8 cellular contexts compared by ENCODE assay signal in genomic region chr17:20073056-20073979, GRCh38.
DNase-seq lines count a peak whose midpoint lies in the region; ATAC-seq, FAIRE-seq and TF ChIP-seq lines count a peak whose summit lies in the region.

No MANE protein-coding gene starts in this region.

- H2BK20ac ChIP-seq in H9 (ENCODE audit: low read depth, low read length, poor library complexity, severe bottlenecking) = no peak overlapping the region

- no peak overlapping the region for H2AK5ac ChIP-seq in H9 (ENCODE audit: insufficient read length, low read length)

- no peaks in the 10 kb centered on the region for H3K27me3 Mint-ChIP-seq in activated T-helper 17 cell treated with anti-CD3 and anti-CD28 coated beads, Interleukin-2, amount 50 U/mL, for 72 hours
- peaks cover 0 to 4% of the 10 kb centered on the region in 2 donors for H3K27me3 Mint-ChIP-seq in stimulated activated naive B cell treated with anti-CD40 and anti-IgM and Interleukin-4, amounts not matched to agents 10 μg/mL and 1 μg/mL and 100 μg/mL, for 72 hours
- no peaks in the 10 kb centered on the region for H3K27me3 Mint-ChIP-seq in H9 (ENCODE audit: low read depth)

- no peaks in the 10 kb centered on the region for H3K79me1 ChIP-seq in H9 (ENCODE audit: insufficient read depth, low read depth, low read length, poor library complexity, severe bottlenecking)

- no peaks in the 10 kb centered on the region for H3K9me3 ChIP-seq in H9 (ENCODE audit: control insufficient read depth, low read depth, low read length)

- H3K4ac ChIP-seq in H9 (ENCODE audit: low read depth, low read length) = no peak overlapping the region

- H3K27me3 ChIP-seq in H9 (ENCODE audit: insufficient read depth, low read length) = no peaks in the 10 kb centered on the region

- no peak for TF ChIP-seq CTCF in H9 (conservative IDR thresholded peaks at IDR 0.05)

- H3K36me3 Mint-ChIP-seq in activated T-helper 17 cell treated with anti-CD3 and anti-CD28 coated beads, Interleukin-2, amount 50 U/mL, for 72 hours (ENCODE audit: low read depth) = no peaks in the 10 kb centered on the region
- H3K36me3 Mint-ChIP-seq in stimulated activated naive B cell treated with anti-CD40 and anti-IgM and Interleukin-4, amounts not matched to agents 10 μg/mL and 1 μg/mL and 100 μg/mL, for 72 hours = no peaks in the 10 kb centered on the region
- no peaks in the 10 kb centered on the region for H3K36me3 Mint-ChIP-seq in H9 (ENCODE audit: insufficient read depth in 1 of 3, low read depth in 3 of 3)

- FAIRE-seq in GM18507 (lab: Jason Lieb, UNC) = peak; percentile 76

- DNase-seq in GM18507 (ENCODE audit: extremely low spot score, insufficient read length, low read depth) (no peak), Kasumi-1 (lab: John Stamatoyannopoulos, UW) (peak; percentile 70 to 77), iris pigment epithelial cell (ENCODE audit: low read depth) (peak; percentile 49), H9 (no peak), NCI-H2029 treated with DMSO at 0.1 percent for 48 hours (lab: John Stamatoyannopoulos, UW) (no peak)
- DNase-seq in stimulated activated naive B cell treated with anti-CD40 and anti-IgM and Interleukin-4, amounts not matched to agents 10 μg/mL and 1 μg/mL and 100 μg/mL, for 72 hours = no peak

- peak overlapping the region; percentile 9 for H3K27ac Mint-ChIP-seq in activated T-helper 17 cell treated with anti-CD3 and anti-CD28 coated beads, Interleukin-2, amount 50 U/mL, for 72 hours
- peak overlapping the region; percentile 31 for H3K27ac Mint-ChIP-seq in stimulated activated naive B cell treated with anti-CD40 and anti-IgM and Interleukin-4, amounts not matched to agents 10 μg/mL and 1 μg/mL and 100 μg/mL, for 72 hours
- no peak overlapping the region for H3K27ac Mint-ChIP-seq in H9

- no peak overlapping the region for H2BK12ac ChIP-seq in H9 (ENCODE audit: insufficient read length, low read depth, low read length)

- peaks cover 5% of the 10 kb centered on the region; the same call in 1 of the 2 replicates for H3K4me1 ChIP-seq in H9 (ENCODE audit: insufficient read depth, low read length)

- H2AFZ ChIP-seq in H9 (ENCODE audit: low read length) = no peak overlapping the region

- H3K4me2 ChIP-seq in H9 (ENCODE audit: insufficient read depth, insufficient read length, low read length) = no peak overlapping the region

- H2BK120ac ChIP-seq in H9 (ENCODE audit: low read depth, low read length, poor library complexity, severe bottlenecking) = no peak overlapping the region

- no peak overlapping the region for H4K8ac ChIP-seq in H9 (replicated peaks; ENCODE audit: insufficient read length, low read depth, low read length)

- no peaks in the 10 kb centered on the region for H3K23me2 ChIP-seq in H9 (ENCODE audit: insufficient read length, low read depth, low read length, poor library complexity, severe bottlenecking)

- H2BK5ac ChIP-seq in H9 (ENCODE audit: insufficient read length, low read length) = no peak overlapping the region

- H4K91ac ChIP-seq in H9 (ENCODE audit: insufficient read length, low read depth, low read length) = no peak overlapping the region

- H3K4me3 Mint-ChIP-seq in activated T-helper 17 cell treated with anti-CD3 and anti-CD28 coated beads, Interleukin-2, amount 50 U/mL, for 72 hours = peak overlapping the region; percentile 67
- H3K4me3 Mint-ChIP-seq in stimulated activated naive B cell treated with anti-CD40 and anti-IgM and Interleukin-4, amounts not matched to agents 10 μg/mL and 1 μg/mL and 100 μg/mL, for 72 hours = peak overlapping the region; percentile 67 to 80
- no peak overlapping the region for H3K4me3 Mint-ChIP-seq in H9

- no peak overlapping the region for H4K5ac ChIP-seq in H9 (ENCODE audit: insufficient read length, low read depth, low read length)

- no peak overlapping the region for H3K56ac ChIP-seq in H9 (ENCODE audit: insufficient read length, low read depth, low read length)

- no peak overlapping the region for H2BK15ac ChIP-seq in H9 (ENCODE audit: low read depth, low read length)

- no peak overlapping the region for H3K27ac ChIP-seq in H9 (ENCODE audit: insufficient read length, low read depth, low read length)

- H3K14ac ChIP-seq in H9 (ENCODE audit: insufficient read depth, low read length) = no peak overlapping the region

- no peak overlapping the region for H3T11ph ChIP-seq in H9 (ENCODE audit: low read length)

- WGBS in H9 (ENCODE audit: extremely low coverage, insufficient read length, low lambda C conversion rate) = no CpG with 5 or more reads among the region's 14 CpGs

- H3K23ac ChIP-seq in H9 (ENCODE audit: insufficient read length, low read depth, low read length) = no peak overlapping the region

- H3K18ac ChIP-seq in H9 (ENCODE audit: insufficient read length, low read depth, low read length) = no peak overlapping the region

- H3K9me3 Mint-ChIP-seq in activated T-helper 17 cell treated with anti-CD3 and anti-CD28 coated beads, Interleukin-2, amount 50 U/mL, for 72 hours = no peaks in the 10 kb centered on the region
- no peaks in the 10 kb centered on the region for H3K9me3 Mint-ChIP-seq in stimulated activated naive B cell treated with anti-CD40 and anti-IgM and Interleukin-4, amounts not matched to agents 10 μg/mL and 1 μg/mL and 100 μg/mL, for 72 hours
- no peaks in the 10 kb centered on the region for H3K9me3 Mint-ChIP-seq in H9

- no peak overlapping the region for H3K9ac ChIP-seq in H9 (ENCODE audit: extremely low read depth, insufficient read length, low read length)

- peaks cover 14% of the 10 kb centered on the region for H3K4me1 Mint-ChIP-seq in activated T-helper 17 cell treated with anti-CD3 and anti-CD28 coated beads, Interleukin-2, amount 50 U/mL, for 72 hours
- H3K4me1 Mint-ChIP-seq in stimulated activated naive B cell treated with anti-CD40 and anti-IgM and Interleukin-4, amounts not matched to agents 10 μg/mL and 1 μg/mL and 100 μg/mL, for 72 hours = peaks cover 17 to 31% of the 10 kb centered on the region in 2 donors
- peaks cover 11 to 12% of the 10 kb centered on the region in 2 experiments for H3K4me1 Mint-ChIP-seq in H9

- ATAC-seq in activated T-helper 17 cell treated with anti-CD3 and anti-CD28 coated beads, Interleukin-2, amount 50 U/mL, for 72 hours (replicated peaks) = peak; percentile 72
- peak; percentile 65 to 67 for ATAC-seq in stimulated activated naive B cell treated with anti-CD40 and anti-IgM and Interleukin-4, amounts not matched to agents 10 μg/mL and 1 μg/mL and 100 μg/mL, for 72 hours (replicated peaks)
- ATAC-seq in GM21367 (IDR thresholded peaks at IDR 0.05; ENCODE audit: unreplicated experiment) = no peak

- H3K79me2 ChIP-seq in H9 (ENCODE audit: insufficient read depth, low read length) = no peaks in the 10 kb centered on the region

- H4K20me1 ChIP-seq in H9 (ENCODE audit: control insufficient read depth, insufficient read depth, insufficient read length) = no peaks in the 10 kb centered on the region

Comparison
In these comparisons a context has a peak if more than half of its experiments do, and no peak if none do; other contexts are left out.
1. DNase-seq: peak in Kasumi-1 (2 of 2) and iris pigment epithelial cell (single experiment); none in GM18507 (single experiment), stimulated activated naive B cell treated with anti-CD40 and anti-IgM and Interleukin-4, amounts not matched to agents 10 μg/mL and 1 μg/mL and 100 μg/mL, for 72 hours (single experiment), H9 (single experiment) and NCI-H2029 treated with DMSO at 0.1 percent for 48 hours (single experiment).
2. H3K27ac Mint-ChIP-seq: peak in activated T-helper 17 cell treated with anti-CD3 and anti-CD28 coated beads, Interleukin-2, amount 50 U/mL, for 72 hours (single experiment) and stimulated activated naive B cell treated with anti-CD40 and anti-IgM and Interleukin-4, amounts not matched to agents 10 μg/mL and 1 μg/mL and 100 μg/mL, for 72 hours (single experiment); none in H9 (0 of 3).
3. H3K4me3 Mint-ChIP-seq: peak in activated T-helper 17 cell treated with anti-CD3 and anti-CD28 coated beads, Interleukin-2, amount 50 U/mL, for 72 hours (single experiment) and stimulated activated naive B cell treated with anti-CD40 and anti-IgM and Interleukin-4, amounts not matched to agents 10 μg/mL and 1 μg/mL and 100 μg/mL, for 72 hours (2 of 2); none in H9 (0 of 2).